15 cellular contexts compared by ENCODE assay signal in genomic region chr17:10033449-10033848, GRCh38.
DNase-seq lines count a peak whose midpoint lies in the region; ATAC-seq and TF ChIP-seq lines count a peak whose summit lies in the region.
"Had no signal": no experiment of that assay in that cellular context is flagged by ENCODE, and none has a peak within 500 bp of the region (broad histone marks: within the 10 kb centered on the region; RNA-seq: fewer than 3 reads in every experiment).

No MANE protein-coding gene starts in this region.

- no peak overlapping the region for H2BK5ac ChIP-seq in neuronal stem cell (ENCODE audit: low read length)

- H4K8ac ChIP-seq in neuronal stem cell (ENCODE audit: low read depth, low read length) = no peak overlapping the region

- H3K27ac ChIP-seq in WERI-Rb-1 = no peak overlapping the region; the same call in 1 of the 2 replicates
- H3K27ac ChIP-seq in neuronal stem cell (replicated peaks; ENCODE audit: low read length) = no peak overlapping the region
- H3K27ac ChIP-seq: C4-2B had no signal

- peak; percentile 60 for ATAC-seq in HG02571 (IDR thresholded peaks at IDR 0.05; ENCODE audit: unreplicated experiment)
- ATAC-seq in GM18519 (IDR thresholded peaks at IDR 0.05; ENCODE audit: low FRiP score, unreplicated experiment) = no peak
- ATAC-seq: HepG2 had no signal

- H3K4me3 ChIP-seq in GM08714 (ENCODE audit: low read length) = peak overlapping the region; percentile 7; the same call in 1 of the 2 replicates
- no peak overlapping the region for H3K4me3 ChIP-seq in WERI-Rb-1 (ENCODE audit: low read depth, low read length)
- H3K4me3 ChIP-seq in neuronal stem cell (ENCODE audit: low read length in 2 of 2) = no peak overlapping the region

- peak; percentile 89 for DNase-seq in WERI-Rb-1
- DNase-seq in neuronal stem cell (ENCODE audit: low spot score) = no peak
- DNase-seq in foreskin melanocyte = no peak
- DNase-seq in activated CD8-positive, alpha-beta memory T cell treated with anti-CD3 and anti-CD28 coated beads for 24 hours = no peak
- no peak for DNase-seq in NCI-H2107 (lab: John Stamatoyannopoulos, UW)
- DNase-seq: activated naive CD8-positive, alpha-beta T cell treated with anti-CD3 and anti-CD28 coated beads, Interleukin-2, amount 10 ng/mL, durations not matched to agents 7 days and 5 days; cortex of kidney; GDM1; mammary epithelial cell; NCI-H187 had no signal

- H2AK5ac ChIP-seq in neuronal stem cell (ENCODE audit: low read depth, low read length) = peak overlapping the region; percentile 17

- H3K27me3 ChIP-seq in WERI-Rb-1 (ENCODE audit: insufficient read depth, low read depth, severe bottlenecking) (no peaks in the 10 kb centered on the region), neuronal stem cell (ENCODE audit: control insufficient read depth in 3 of 3, insufficient read depth in 3 of 3, low read depth in 1 of 3, low read length in 3 of 3) (no peaks in the 10 kb centered on the region)

- H3K14ac ChIP-seq in neuronal stem cell (ENCODE audit: low read length) = no peak overlapping the region

- no peak overlapping the region for H3K4me2 ChIP-seq in neuronal stem cell (ENCODE audit: insufficient read depth, low read length, poor library complexity, severe bottlenecking)

- H4K91ac ChIP-seq in neuronal stem cell (ENCODE audit: low read depth, low read length, poor library complexity) = no peak overlapping the region

- no peaks in the 10 kb centered on the region for H3K9me3 ChIP-seq in WERI-Rb-1 (ENCODE audit: severe bottlenecking)
- no peaks in the 10 kb centered on the region for H3K9me3 ChIP-seq in neuronal stem cell (replicated peaks in 1 of 2; ENCODE audit: control insufficient read depth in 2 of 2, insufficient read depth in 1 of 2, low read depth in 1 of 2, low read length in 2 of 2)

- H3K9ac ChIP-seq in neuronal stem cell (ENCODE audit: low read depth, low read length, poor library complexity) = no peak overlapping the region

- no peak overlapping the region for H2BK12ac ChIP-seq in neuronal stem cell (ENCODE audit: low read length)

- no peak for TF ChIP-seq CTCF in WERI-Rb-1 (IDR thresholded peaks at IDR 0.05; ENCODE audit: low read depth, low read length)

- peak overlapping the region; percentile 77 for H3K18ac ChIP-seq in neuronal stem cell (ENCODE audit: low read length)

- H3K4ac ChIP-seq in neuronal stem cell (ENCODE audit: low read length) = no peak overlapping the region

- no CpG with 5 or more reads among the region's 10 CpGs for WGBS in neuronal stem cell (ENCODE audit: extremely low coverage in 2 of 2, insufficient read length in 2 of 2, insufficient replicate concordance in 1 of 2), 2 donors

- H2BK15ac ChIP-seq in neuronal stem cell (ENCODE audit: low read length) = peak overlapping the region; percentile 31

- no peak overlapping the region for H2AFZ ChIP-seq in neuronal stem cell (ENCODE audit: low read length)

- peaks cover 0 to 14% of the 10 kb centered on the region in 2 donors for H3K4me1 ChIP-seq in neuronal stem cell (ENCODE audit: control insufficient read depth in 2 of 2, insufficient read depth in 1 of 2, low read depth in 1 of 2, low read length in 2 of 2)

- H2BK120ac ChIP-seq in neuronal stem cell (ENCODE audit: low read depth, low read length) = no peak overlapping the region

- no peak overlapping the region for H3K23ac ChIP-seq in neuronal stem cell (ENCODE audit: low read depth, low read length, poor library complexity)

- H3K36me3 ChIP-seq in WERI-Rb-1 (no peaks in the 10 kb centered on the region), neuronal stem cell (replicated peaks in 1 of 2; ENCODE audit: control insufficient read depth in 2 of 2, insufficient read depth in 2 of 2, low read length in 2 of 2) (no peaks in the 10 kb centered on the region)

- no peaks in the 10 kb centered on the region for H3K79me1 ChIP-seq in neuronal stem cell (ENCODE audit: low read depth, low read length)
